1 cellular context compared by ENCODE assay signal in the genomic region with DNA sequence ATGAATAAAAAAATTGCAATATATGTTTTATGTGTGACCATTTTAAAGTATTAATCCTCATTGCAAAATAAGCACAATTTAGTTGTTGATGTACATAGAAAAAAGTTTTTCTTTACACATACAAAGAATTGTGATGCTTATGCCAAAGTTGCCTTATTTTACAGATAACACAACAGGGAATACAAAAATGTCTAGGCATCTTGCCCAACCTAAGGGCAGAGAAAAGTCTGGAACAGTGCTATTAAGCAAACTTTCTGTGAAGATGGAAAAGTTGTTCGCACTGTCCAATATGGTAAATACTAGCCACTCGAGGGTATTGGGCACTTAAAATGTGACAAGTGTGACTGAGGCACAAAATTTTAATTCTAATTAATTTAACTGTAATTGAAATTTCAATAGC.
TF ChIP-seq lines count a peak whose summit lies in the region.

No MANE protein-coding gene starts in this region.

TF ChIP-seq in K562, 482 proteins besides CTCF, POLR2A, EP300 and RAD21 (continued from another document):
- TF ChIP-seq, protein P1, sequence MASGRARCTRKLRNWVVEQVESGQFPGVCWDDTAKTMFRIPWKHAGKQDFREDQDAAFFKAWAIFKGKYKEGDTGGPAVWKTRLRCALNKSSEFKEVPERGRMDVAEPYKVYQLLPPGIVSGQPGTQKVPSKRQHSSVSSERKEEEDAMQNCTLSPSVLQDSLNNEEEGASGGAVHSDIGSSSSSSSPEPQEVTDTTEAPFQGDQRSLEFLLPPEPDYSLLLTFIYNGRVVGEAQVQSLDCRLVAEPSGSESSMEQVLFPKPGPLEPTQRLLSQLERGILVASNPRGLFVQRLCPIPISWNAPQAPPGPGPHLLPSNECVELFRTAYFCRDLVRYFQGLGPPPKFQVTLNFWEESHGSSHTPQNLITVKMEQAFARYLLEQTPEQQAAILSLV (tag; IDR thresholded peaks at IDR 0.05): no peak
TF ChIP-seq in K562: peak in this region for 0.
